ENCODE assay signal across 20 cellular contexts in the genomic region with DNA sequence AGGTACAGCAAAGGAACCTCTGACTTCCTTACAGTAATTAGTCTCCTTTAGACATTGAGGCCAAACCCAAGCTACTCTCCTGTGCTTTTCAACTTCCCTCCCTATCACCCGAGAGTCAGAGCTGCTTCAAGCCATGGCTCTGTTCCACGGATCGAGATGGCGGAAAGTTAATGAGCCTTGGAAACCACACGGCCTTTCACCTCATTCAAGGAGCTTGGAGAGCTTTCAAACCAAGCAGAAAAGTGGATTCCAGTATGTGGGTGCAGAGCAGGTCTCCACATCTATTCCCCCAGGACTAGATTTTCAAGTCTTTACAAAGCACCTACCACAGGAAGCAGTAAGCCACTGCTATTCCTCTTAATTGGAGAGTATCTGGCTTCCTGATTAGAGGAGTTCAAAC.
DNase-seq lines count a peak whose midpoint lies in the region; ATAC-seq and TF ChIP-seq lines count a peak whose summit lies in the region.
"Had no signal": no experiment of that assay in that cellular context is flagged by ENCODE, and none has a peak within 500 bp of the region (broad histone marks: within the 10 kb centered on the region; RNA-seq: fewer than 3 reads in every experiment).

No MANE protein-coding gene starts in this region.

- DNase-seq in Caki2 (ENCODE audit: low read depth) = peak; percentile 53
- peak; percentile 39 for DNase-seq in NCI-H128 (lab: John Stamatoyannopoulos, UW; ENCODE audit: unreplicated experiment)
- DNase-seq in RPMI7951 (ENCODE audit: low read depth) = peak; percentile 90
- DNase-seq in kidney glomerular epithelial cell (lab: John Stamatoyannopoulos, UW) = peak; percentile 69
- no peak for DNase-seq in activated naive CD8-positive, alpha-beta T cell treated with anti-CD3 and anti-CD28 coated beads, Interleukin-2, amount 50 U/mL, for 24 hours
- DNase-seq in inferior parietal cortex (ENCODE audit: extremely low spot score) = no peak
- no peak for DNase-seq in MCF 10A (ENCODE audit: unreplicated experiment)
- no peak for DNase-seq in effector memory CD8-positive, alpha-beta T cell
- DNase-seq: activated CD4-positive, alpha-beta T cell treated with anti-CD3 and anti-CD28 coated beads, Interleukin-2, amount 50 U/mL, for 4 hours; activated T-cell treated with anti-CD3 and anti-CD28 coated beads, Interleukin-2, amount 50 U/mL, for 24 hours; CD8-positive, alpha-beta T cell; effector CD4-positive, alpha-beta T cell; GM23248; hypothalamus; NCI-H2081 treated with DMSO at 0.1 percent for 48 hours; stimulated activated CD4-positive, alpha-beta T cell treated with anti-CD3 and anti-CD28 coated beads, Interleukin-4, amount 100 ng/mL, for 24 hours; stimulated activated CD8-positive, alpha-beta memory T cell treated with anti-CD3 and anti-CD28 coated beads, Interleukin-4, amount 100 ng/mL, for 48 hours; T1000 had no signal

- no peak for ATAC-seq in activated naive CD8-positive, alpha-beta T cell treated with anti-CD3 and anti-CD28 coated beads, Interleukin-2, amount 50 U/mL, for 24 hours
- ATAC-seq in effector memory CD8-positive, alpha-beta T cell (replicated peaks) = no peak
- ATAC-seq: CD8-positive, alpha-beta T cell; left lobe of liver had no signal

- in situ Hi-C loops in Caki2 (cut with HindIII; ENCODE audit: low pct_unique_long_range_greater_than_20kb, low sequenced_read_pairs) = no loop called here

- no peaks in the 10 kb centered on the region for H3K4me1 Mint-ChIP-seq in activated naive CD8-positive, alpha-beta T cell treated with anti-CD3 and anti-CD28 coated beads, Interleukin-2, amount 50 U/mL, for 24 hours
- H3K4me1 Mint-ChIP-seq in MCF 10A (ENCODE audit: insufficient read depth, unreplicated experiment) = peaks cover 14% of the 10 kb centered on the region
- no peaks in the 10 kb centered on the region for H3K4me1 Mint-ChIP-seq in effector memory CD8-positive, alpha-beta T cell (ENCODE audit: low read depth in 2 of 2)
- H3K4me1 Mint-ChIP-seq: activated naive CD4-positive, alpha-beta T cell treated with anti-CD3 and anti-CD28 coated beads, Interleukin-2, amount 50 U/mL, for 24 hours had no signal

- no peaks in the 10 kb centered on the region for H3K9me3 Mint-ChIP-seq in activated naive CD8-positive, alpha-beta T cell treated with anti-CD3 and anti-CD28 coated beads, Interleukin-2, amount 50 U/mL, for 24 hours
- H3K9me3 Mint-ChIP-seq in MCF 10A (ENCODE audit: unreplicated experiment) = no peaks in the 10 kb centered on the region
- no peaks in the 10 kb centered on the region for H3K9me3 Mint-ChIP-seq in effector memory CD8-positive, alpha-beta T cell
- H3K9me3 Mint-ChIP-seq: activated naive CD4-positive, alpha-beta T cell treated with anti-CD3 and anti-CD28 coated beads, Interleukin-2, amount 50 U/mL, for 24 hours; activated T-cell treated with anti-CD3 and anti-CD28 coated beads, Interleukin-2, amount 50 U/mL, for 24 hours; CD8-positive, alpha-beta T cell had no signal

- no peak for TF ChIP-seq CTCF in MCF 10A (IDR thresholded peaks at IDR 0.05; ENCODE audit: unreplicated experiment)

- no peak overlapping the region for H3K27ac Mint-ChIP-seq in activated naive CD8-positive, alpha-beta T cell treated with anti-CD3 and anti-CD28 coated beads, Interleukin-2, amount 50 U/mL, for 24 hours
- no peak overlapping the region for H3K27ac Mint-ChIP-seq in MCF 10A (ENCODE audit: low read depth, unreplicated experiment)
- H3K27ac Mint-ChIP-seq in effector memory CD8-positive, alpha-beta T cell = no peak overlapping the region
- H3K27ac Mint-ChIP-seq: activated naive CD4-positive, alpha-beta T cell treated with anti-CD3 and anti-CD28 coated beads, Interleukin-2, amount 50 U/mL, for 24 hours; activated T-cell treated with anti-CD3 and anti-CD28 coated beads, Interleukin-2, amount 50 U/mL, for 24 hours; CD8-positive, alpha-beta T cell had no signal

- H3K36me3 Mint-ChIP-seq in activated naive CD8-positive, alpha-beta T cell treated with anti-CD3 and anti-CD28 coated beads, Interleukin-2, amount 50 U/mL, for 24 hours (ENCODE audit: low read depth) = no peaks in the 10 kb centered on the region
- no peaks in the 10 kb centered on the region for H3K36me3 Mint-ChIP-seq in MCF 10A (ENCODE audit: insufficient read depth, unreplicated experiment)
- H3K36me3 Mint-ChIP-seq in effector memory CD8-positive, alpha-beta T cell (ENCODE audit: insufficient read depth) = no peaks in the 10 kb centered on the region
- H3K36me3 Mint-ChIP-seq: activated naive CD4-positive, alpha-beta T cell treated with anti-CD3 and anti-CD28 coated beads, Interleukin-2, amount 50 U/mL, for 24 hours; CD8-positive, alpha-beta T cell had no signal

- H3K27me3 Mint-ChIP-seq in activated naive CD8-positive, alpha-beta T cell treated with anti-CD3 and anti-CD28 coated beads, Interleukin-2, amount 50 U/mL, for 24 hours = peaks cover 4% of the 10 kb centered on the region
- H3K27me3 Mint-ChIP-seq in MCF 10A (ENCODE audit: insufficient read depth, unreplicated experiment) = no peaks in the 10 kb centered on the region
- H3K27me3 Mint-ChIP-seq in effector memory CD8-positive, alpha-beta T cell = peaks cover 13 to 14% of the 10 kb centered on the region in 2 donors

- intact Hi-C loops in MCF 10A (cut with micrococcal nuclease) = no loop called here

- CTCF ChIA-PET in MCF 10A (lab: Yijun Ruan, JAX) = interaction anchor here (0.7 to 1.4 kb wide), 3 partner anchors 31 to 304 kb away, joined by 3 read pairs; no protein-coding TSS in a partner anchor

- H3K4me3 Mint-ChIP-seq in activated naive CD8-positive, alpha-beta T cell treated with anti-CD3 and anti-CD28 coated beads, Interleukin-2, amount 50 U/mL, for 24 hours = no peak overlapping the region
- H3K4me3 Mint-ChIP-seq in MCF 10A (ENCODE audit: unreplicated experiment) = no peak overlapping the region
- H3K4me3 Mint-ChIP-seq in effector memory CD8-positive, alpha-beta T cell = no peak overlapping the region
- H3K4me3 Mint-ChIP-seq: activated naive CD4-positive, alpha-beta T cell treated with anti-CD3 and anti-CD28 coated beads, Interleukin-2, amount 50 U/mL, for 24 hours; activated T-cell treated with anti-CD3 and anti-CD28 coated beads, Interleukin-2, amount 50 U/mL, for 24 hours; CD8-positive, alpha-beta T cell had no signal

- BruUV-seq in MCF 10A (replicated peaks; lab: Mats Ljungman, UMichigan) = no TSS peak

- POLR2A ChIA-PET in MCF 10A (lab: Yijun Ruan, JAX) = no interaction called here

Comparison
In these comparisons a context has a peak if more than half of its experiments do, and no peak if none do; other contexts are left out.
1. DNase-seq: peak in Caki2 (single experiment), NCI-H128 (single experiment), RPMI7951 (single experiment) and kidney glomerular epithelial cell (single experiment); none in activated naive CD8-positive, alpha-beta T cell treated with anti-CD3 and anti-CD28 coated beads, Interleukin-2, amount 50 U/mL, for 24 hours (single experiment), inferior parietal cortex (single experiment), MCF 10A (single experiment) and effector memory CD8-positive, alpha-beta T cell (0 of 3).